ENCODE assay signal across 9 cellular contexts in the genomic region with DNA sequence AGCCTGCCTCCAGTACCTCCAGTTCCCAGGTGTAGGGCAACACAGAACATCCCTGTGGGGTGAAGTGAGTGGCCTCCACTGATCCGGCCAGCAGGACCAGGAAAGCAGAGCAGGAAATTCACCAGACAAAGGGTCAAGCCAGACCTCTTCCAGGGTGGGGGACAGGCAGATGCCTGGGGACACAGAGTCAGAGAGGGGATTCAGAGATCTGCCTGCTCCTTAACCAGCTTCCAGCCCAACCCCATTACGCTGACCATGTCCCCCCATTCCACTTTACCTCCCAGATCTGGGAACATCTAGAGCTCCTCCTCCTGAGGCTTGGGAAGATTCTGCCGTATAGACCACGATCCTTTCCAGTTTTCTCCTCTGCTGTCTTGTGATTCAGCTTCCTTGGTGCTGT.
"Had no signal": no experiment of that assay in that cellular context is flagged by ENCODE, and none has a peak within 500 bp of the region (broad histone marks: within the 10 kb centered on the region; RNA-seq: fewer than 3 reads in every experiment).

No MANE protein-coding gene starts in this region.

- H3K9ac ChIP-seq: GM23248 had no signal

- ATAC-seq: HCT116, K562 had no signal

- H3K27ac ChIP-seq: GM23248, HL-60 had no signal

- H3K9me3 Mint-ChIP-seq: HFFc6 had no signal

- H3K9me3 ChIP-seq: HAP-1 had no signal

- H2AFZ ChIP-seq: GM23248 had no signal

- FAIRE-seq: K562 had no signal

- DNase-seq: GM23248, GOT3, H7, HFFc6, IMR-90 had no signal

- H3K27ac Mint-ChIP-seq: HFFc6 had no signal

- H3K4me3 ChIP-seq: GM23248, HAP-1, K562 had no signal

- H3K4me1 ChIP-seq: HAP-1 had no signal

- H3K4me3 Mint-ChIP-seq: HFFc6 had no signal

- H3K36me3 ChIP-seq: HAP-1 had no signal
